In genomic region chr6:93721386-93722048, GRCh38 we compare ENCODE assay signal across 9 cellular contexts.
DNase-seq lines count a peak whose midpoint lies in the region; ATAC-seq, FAIRE-seq and TF ChIP-seq lines count a peak whose summit lies in the region.
"Had no signal": no experiment of that assay in that cellular context is flagged by ENCODE, and none has a peak within 500 bp of the region (broad histone marks: within the 10 kb centered on the region; RNA-seq: fewer than 3 reads in every experiment).

No MANE protein-coding gene starts in this region.

- no peaks in the 10 kb centered on the region for H3F3A ChIP-seq in OCI-LY1 (ENCODE audit: insufficient read depth, low read length)

- FAIRE-seq in urothelium cell line (lab: Jason Lieb, UNC), result no peak

- H3K36me3 Mint-ChIP-seq in CD8-positive, alpha-beta T cell, result no peaks in the 10 kb centered on the region
- H3K36me3 Mint-ChIP-seq: activated naive CD4-positive, alpha-beta T cell treated with anti-CD3 and anti-CD28 coated beads, Interleukin-2, amount 50 U/mL, for 24 hours had no signal

- H3K4me3 ChIP-seq in heart left ventricle, result no peak overlapping the region
- no peak overlapping the region for H3K4me3 ChIP-seq in OCI-LY1 (ENCODE audit: low read depth, low read length, poor library complexity, severe bottlenecking)
- H3K4me3 ChIP-seq in CD8-positive, alpha-beta T cell (ENCODE audit: low read depth, low read length), result no peak overlapping the region

- no peaks in the 10 kb centered on the region for H3K4me1 Mint-ChIP-seq in CD8-positive, alpha-beta T cell (ENCODE audit: low read depth)
- H3K4me1 Mint-ChIP-seq: activated naive CD4-positive, alpha-beta T cell treated with anti-CD3 and anti-CD28 coated beads, Interleukin-2, amount 50 U/mL, for 24 hours had no signal

- no peaks in the 10 kb centered on the region for H4K20me1 ChIP-seq in OCI-LY1 (ENCODE audit: insufficient read depth, low read length)

- H3K27ac ChIP-seq in heart left ventricle, result no peak overlapping the region
- no peak overlapping the region for H3K27ac ChIP-seq in OCI-LY1 (ENCODE audit: low read depth, low read length, poor library complexity, severe bottlenecking)
- no peak overlapping the region for H3K27ac ChIP-seq in CD8-positive, alpha-beta T cell (ENCODE audit: low read depth, low read length)

- no peaks in the 10 kb centered on the region for H3K9me2 ChIP-seq in OCI-LY1 (ENCODE audit: low read depth, low read length)

- POLR2A ChIA-PET in CD8-positive, alpha-beta T cell (lab: Charles Lee), result no interaction called here

- H3K4me3 Mint-ChIP-seq in CD8-positive, alpha-beta T cell, result no peak overlapping the region
- H3K4me3 Mint-ChIP-seq: activated naive CD4-positive, alpha-beta T cell treated with anti-CD3 and anti-CD28 coated beads, Interleukin-2, amount 50 U/mL, for 24 hours had no signal

- H3K27me3 ChIP-seq in heart left ventricle, result no peaks in the 10 kb centered on the region
- H3K27me3 ChIP-seq in OCI-LY1 (ENCODE audit: insufficient read depth, low read length), result no peaks in the 10 kb centered on the region
- H3K27me3 ChIP-seq in CD8-positive, alpha-beta T cell (ENCODE audit: insufficient read depth, low read length), result no peaks in the 10 kb centered on the region

- no peak for TF ChIP-seq POLR2A in heart left ventricle (IDR thresholded peaks at IDR 0.05)

- H3K4me2 ChIP-seq in OCI-LY1 (ENCODE audit: low read length), result no peak overlapping the region

- no peaks in the 10 kb centered on the region for H3K9me3 ChIP-seq in heart left ventricle
- no peaks in the 10 kb centered on the region for H3K9me3 ChIP-seq in OCI-LY1 (ENCODE audit: low read length)
- H3K9me3 ChIP-seq in CD8-positive, alpha-beta T cell (ENCODE audit: low read length), result no peaks in the 10 kb centered on the region

- no peak overlapping the region for H3K9ac ChIP-seq in OCI-LY1 (ENCODE audit: low read length)

- intact Hi-C loops in heart left ventricle (cut with DNase I) (no loop called here), Right ventricle myocardium inferior (cut with DNase I) (no loop called here)
- intact Hi-C loops in CD8-positive, alpha-beta T cell (cut with DNase I, micrococcal nuclease), result no loop called here

- TF ChIP-seq CTCF in heart left ventricle (IDR thresholded peaks at IDR 0.05) (peak in 8 of 12 donors; percentile 8 to 42 (median 24)), OCI-LY1 (IDR thresholded peaks at IDR 0.05; ENCODE audit: low read length) (peak; percentile 16; the same call in 1 of the 2 replicates)
- TF ChIP-seq CTCF in CD8-positive, alpha-beta T cell (IDR thresholded peaks at IDR 0.05), result no peak

- no peak for ATAC-seq in heart left ventricle
- ATAC-seq in Right ventricle myocardium inferior, result no peak
- ATAC-seq in GM18909 (IDR thresholded peaks at IDR 0.05; ENCODE audit: poor library complexity, unreplicated experiment), result no peak
- no peak for ATAC-seq in CD8-positive, alpha-beta T cell

- H3K79me2 ChIP-seq in OCI-LY1 (ENCODE audit: insufficient read depth, low read length), result no peaks in the 10 kb centered on the region

- CTCF ChIA-PET in CD8-positive, alpha-beta T cell (lab: Charles Lee), result no interaction called here

- no peak overlapping the region for H3K27ac Mint-ChIP-seq in CD8-positive, alpha-beta T cell
- H3K27ac Mint-ChIP-seq: activated naive CD4-positive, alpha-beta T cell treated with anti-CD3 and anti-CD28 coated beads, Interleukin-2, amount 50 U/mL, for 24 hours had no signal

- H3K27me3 Mint-ChIP-seq in CD8-positive, alpha-beta T cell (ENCODE audit: low read depth), result no peaks in the 10 kb centered on the region
- H3K27me3 Mint-ChIP-seq: activated naive CD4-positive, alpha-beta T cell treated with anti-CD3 and anti-CD28 coated beads, Interleukin-2, amount 50 U/mL, for 24 hours had no signal

- H3K9me3 Mint-ChIP-seq in CD8-positive, alpha-beta T cell, result peaks cover 3% of the 10 kb centered on the region

- H2AFZ ChIP-seq in OCI-LY1 (ENCODE audit: low read length), result no peak overlapping the region

- no peak for DNase-seq in heart left ventricle
- no peak for DNase-seq in Right ventricle myocardium inferior (ENCODE audit: missing footprints)
- DNase-seq in glomerular endothelial cell (ENCODE audit: extremely low read depth, low read depth, low spot score), result peak; percentile 9
- peak; percentile 10 for DNase-seq in urothelium cell line (ENCODE audit: low spot score)
- no peak for DNase-seq in CD8-positive, alpha-beta T cell
- no peak for DNase-seq in NOMO-1 treated with dmso at 0.1 percent for 144 hours (lab: John Stamatoyannopoulos, UW; ENCODE audit: unreplicated experiment)

- no peaks in the 10 kb centered on the region for H3K4me1 ChIP-seq in heart left ventricle
- no peaks in the 10 kb centered on the region for H3K4me1 ChIP-seq in OCI-LY1 (ENCODE audit: insufficient read depth, low read length, severe bottlenecking)
- no peaks in the 10 kb centered on the region for H3K4me1 ChIP-seq in CD8-positive, alpha-beta T cell (ENCODE audit: insufficient read depth, low read length)

- H3K36me3 ChIP-seq in heart left ventricle (no peaks in the 10 kb centered on the region), OCI-LY1 (ENCODE audit: insufficient read depth, low read length) (no peaks in the 10 kb centered on the region)
- no peaks in the 10 kb centered on the region for H3K36me3 ChIP-seq in CD8-positive, alpha-beta T cell (ENCODE audit: insufficient read depth, low read length)

- WGBS in heart left ventricle, 4 donors, result 68 to 79% (median 78%) methylated on average over 3 of the region's 3 CpGs

Comparison
In these comparisons a context has a peak if more than half of its experiments do, and no peak if none do; other contexts are left out.
1. DNase-seq: peak in glomerular endothelial cell (single experiment) and urothelium cell line (single experiment); none in heart left ventricle (0 of 5), Right ventricle myocardium inferior (single experiment), CD8-positive, alpha-beta T cell (0 of 7) and NOMO-1 treated with dmso at 0.1 percent for 144 hours (single experiment).